ENCODE assay signal across 24 cellular contexts in genomic region chr12:2638273-2639019, GRCh38.
DNase-seq lines count a peak whose midpoint lies in the region; ATAC-seq and TF ChIP-seq lines count a peak whose summit lies in the region.
"Had no signal": no experiment of that assay in that cellular context is flagged by ENCODE, and none has a peak within 500 bp of the region (broad histone marks: within the 10 kb centered on the region; RNA-seq: fewer than 3 reads in every experiment).

No MANE protein-coding gene starts in this region.

- DNase-seq in endothelial cell (ENCODE audit: low spot score) (no peak), sigmoid colon (peak; percentile 42), GM19240 (ENCODE audit: insufficient read length, low spot score) (no peak), NCI-H226 (no peak)
- DNase-seq: ACHN, DMS79 treated with DMSO at 0.1 percent for 48 hours, GOT3, IMR-90, Kasumi-1, MG63, NCI-H1048, NCI-H1436, NCI-H2029, NCI-H2171, NCI-H446, NCI-H748 treated with DMSO at 0.1 percent for 48 hours, OCI-M1, SHP77 treated with DMSO at 0.1 percent for 48 hours, SK-N-SH, T-cell had no signal

- H3K4me1 Mint-ChIP-seq in endothelial cell (ENCODE audit: unreplicated experiment): peaks cover 58% of the 10 kb centered on the region

- no peaks in the 10 kb centered on the region; a peak in 1 of 22 replicates for H4K20me1 ChIP-seq in BLaER1 treated with 17β-estradiol and CSF1 and Interleukin-3, amounts not matched to agents 10 nM and 100 nM

- H3K27ac Mint-ChIP-seq in endothelial cell (ENCODE audit: unreplicated experiment): peak overlapping the region; percentile 27
- H3K27ac Mint-ChIP-seq: T-cell had no signal

- no peak for TF ChIP-seq POLR2A in sigmoid colon (IDR thresholded peaks at IDR 0.05)

- intact Hi-C loops in sigmoid colon (cut with DNase I): no loop called here

- no peak for ATAC-seq in HG03108 (IDR thresholded peaks at IDR 0.05; ENCODE audit: unreplicated experiment)
- ATAC-seq: T-cell had no signal

- H3K4me1 ChIP-seq in BLaER1 treated with 17β-estradiol and CSF1 and Interleukin-3, amounts not matched to agents 10 nM and 100 nM: peaks cover 16 to 45% (median 30%) of the 10 kb centered on the region in 10 experiments
- peaks cover 0 to 23% (median 14%) of the 10 kb centered on the region in 4 donors for H3K4me1 ChIP-seq in sigmoid colon

- H3K36me3 ChIP-seq in BLaER1 treated with 17β-estradiol and CSF1 and Interleukin-3, amounts not matched to agents 10 nM and 100 nM: no peaks in the 10 kb centered on the region
- H3K36me3 ChIP-seq in sigmoid colon: peaks cover 0 to 42% (median 16%) of the 10 kb centered on the region in 4 donors
- H3K36me3 ChIP-seq: MG63 had no signal

- H3K27me3 ChIP-seq in BLaER1 treated with 17β-estradiol and CSF1 and Interleukin-3, amounts not matched to agents 10 nM and 100 nM: no peaks in the 10 kb centered on the region
- H3K27me3 ChIP-seq in sigmoid colon: no peaks in the 10 kb centered on the region
- H3K27me3 ChIP-seq: MG63 had no signal

- TF ChIP-seq RAD21 in Ishikawa (IDR thresholded peaks at IDR 0.05; ENCODE audit: low read depth): no peak

- no peak for TF ChIP-seq EP300 in Ishikawa (IDR thresholded peaks at IDR 0.05; ENCODE audit: borderline replicate concordance)
- TF ChIP-seq EP300 in sigmoid colon (IDR thresholded peaks at IDR 0.05): no peak

- H3K9me3 ChIP-seq in BLaER1 treated with 17β-estradiol and CSF1 and Interleukin-3, amounts not matched to agents 10 nM and 100 nM (replicated peaks in 1 of 11): no peaks in the 10 kb centered on the region
- no peaks in the 10 kb centered on the region for H3K9me3 ChIP-seq in sigmoid colon
- H3K9me3 ChIP-seq: MG63, SK-N-SH had no signal

- H3K4me3 ChIP-seq in BLaER1 treated with 17β-estradiol and CSF1 and Interleukin-3, amounts not matched to agents 10 nM and 100 nM: no peak overlapping the region
- H3K4me3 ChIP-seq in sigmoid colon: no peak overlapping the region
- H3K4me3 ChIP-seq: MG63 had no signal

- TF ChIP-seq CTCF in endothelial cell (IDR thresholded peaks at IDR 0.05; ENCODE audit: unreplicated experiment) (no peak), sigmoid colon (IDR thresholded peaks at IDR 0.05) (no peak)

- peak overlapping the region in 7 of 11 experiments; percentile 45 to 65 (median 55); a peak in 12 of 22 replicates for H3K4me2 ChIP-seq in BLaER1 treated with 17β-estradiol and CSF1 and Interleukin-3, amounts not matched to agents 10 nM and 100 nM
- H3K4me2 ChIP-seq: SK-N-SH had no signal

- no peak overlapping the region for H3K27ac ChIP-seq in BLaER1 treated with 17β-estradiol and CSF1 and Interleukin-3, amounts not matched to agents 10 nM and 100 nM
- no peak overlapping the region for H3K27ac ChIP-seq in sigmoid colon
- H3K27ac ChIP-seq: HL-60 had no signal

- peaks cover 9% of the 10 kb centered on the region for H3K36me3 Mint-ChIP-seq in endothelial cell (ENCODE audit: low read depth, unreplicated experiment)
- H3K36me3 Mint-ChIP-seq: T-cell had no signal

- peaks cover 11% of the 10 kb centered on the region for H3K27me3 Mint-ChIP-seq in endothelial cell (ENCODE audit: unreplicated experiment)

- 94 to 95% methylated on average over 15 of the region's 15 CpGs for WGBS in sigmoid colon, 2 donors

- H3K9me3 Mint-ChIP-seq in endothelial cell (ENCODE audit: unreplicated experiment): no peaks in the 10 kb centered on the region
- H3K9me3 Mint-ChIP-seq: T-cell had no signal

- peak overlapping the region; percentile 7 for H3K4me3 Mint-ChIP-seq in endothelial cell (ENCODE audit: unreplicated experiment)
- H3K4me3 Mint-ChIP-seq: T-cell had no signal

- no peak overlapping the region for H3K9ac ChIP-seq in BLaER1 treated with 17β-estradiol and CSF1 and Interleukin-3, amounts not matched to agents 10 nM and 100 nM
- H3K9ac ChIP-seq: SK-N-SH had no signal

TF ChIP-seq in Ishikawa, 13 proteins besides CTCF, POLR2A, EP300 and RAD21:
- TF ChIP-seq EGR1 (IDR thresholded peaks at IDR 0.05) (no peak), USF1 (IDR thresholded peaks at IDR 0.05) (peak; percentile 39; the same call in 1 of the 2 replicates)
